Comparison of ENCODE assay signal across 9 cellular contexts in the genomic region with DNA sequence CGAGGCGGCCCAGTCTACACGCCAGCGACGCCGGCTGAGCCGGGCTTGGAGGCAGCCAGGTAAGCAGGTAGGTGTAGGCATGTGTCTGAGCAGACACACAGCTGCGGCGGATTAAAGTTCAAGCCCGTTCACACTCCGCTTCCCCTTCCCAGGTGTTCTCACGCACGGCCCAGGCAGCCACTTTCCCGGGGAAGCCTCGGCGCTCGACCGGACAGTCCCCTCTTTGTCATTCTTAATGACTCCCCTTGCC. TPM values are rescaled to one million over a fixed set of nuclear protein-coding genes. Genes with fewer than 3 reads are reported as not detected.
DNase-seq lines count a peak whose midpoint lies in the region; ATAC-seq, FAIRE-seq and TF ChIP-seq lines count a peak whose summit lies in the region.
"Had no signal": no experiment of that assay in that cellular context is flagged by ENCODE, and none has a peak within 500 bp of the region (broad histone marks: within the 10 kb centered on the region; RNA-seq: fewer than 3 reads in every experiment).

No MANE protein-coding gene starts in this region.

- H2AFZ ChIP-seq in KMS-11 (ENCODE audit: low read depth) = peak overlapping the region; percentile 96

- H3K4me2 ChIP-seq in KMS-11 = peak overlapping the region; percentile 75

- ATAC-seq in stimulated activated memory B cell treated with anti-CD40 and anti-IgM and Interleukin-4, amounts not matched to agents 10 μg/mL and 1 μg/mL and 100 μg/mL, for 72 hours = peak; percentile 59
- no peak for ATAC-seq in HG03354 (IDR thresholded peaks at IDR 0.05; ENCODE audit: poor library complexity, severe bottlenecking, unreplicated experiment)

- FAIRE-seq in GM12892 (lab: Jason Lieb, UNC) = no peak
- FAIRE-seq: G401.6 had no signal

- peak overlapping the region; percentile 64; the same call in 1 of the 2 replicates for H3K9ac ChIP-seq in KMS-11

- no peak overlapping the region for H3K27ac Mint-ChIP-seq in activated naive CD8-positive, alpha-beta T cell treated with anti-CD3 and anti-CD28 coated beads for 36 hours
- peak overlapping the region; percentile 62 to 89 (median 79) for H3K27ac Mint-ChIP-seq in immature natural killer cell
- peak overlapping the region; percentile 48 for H3K27ac Mint-ChIP-seq in stimulated activated memory B cell treated with anti-CD40 and anti-IgM and Interleukin-4, amounts not matched to agents 10 μg/mL and 1 μg/mL and 100 μg/mL, for 72 hours

- no peaks in the 10 kb centered on the region for H3K36me3 ChIP-seq in KMS-11 (ENCODE audit: insufficient read depth)

- no peak for TF ChIP-seq CTCF in KMS-11 (conservative IDR thresholded peaks at IDR 0.05; ENCODE audit: low read depth, low read length)

- no peaks in the 10 kb centered on the region for H3K79me2 ChIP-seq in KMS-11 (ENCODE audit: insufficient read depth, low read depth)

- peak overlapping the region; percentile 41; the same call in 1 of the 2 replicates for H3K27ac ChIP-seq in KMS-11

- DNase-seq in NCI-H82 (lab: John Stamatoyannopoulos, UW) (peak; percentile 62), NCI-H82 treated with DMSO at 0.1 percent for 48 hours (lab: John Stamatoyannopoulos, UW; ENCODE audit: unreplicated experiment) (no peak), immature natural killer cell (no peak), GM12892 (ENCODE audit: insufficient read length) (no peak)
- DNase-seq in activated naive CD8-positive, alpha-beta T cell treated with anti-CD3 and anti-CD28 coated beads for 36 hours = no peak

- peak overlapping the region; percentile 41 for H3K4me3 ChIP-seq in KMS-11 (IDR thresholded peaks at IDR 0.05; ENCODE audit: insufficient read depth, low read depth, low read length)

- no peak for TF ChIP-seq POLR2A in GM12892 (IDR thresholded peaks at IDR 0.05; ENCODE audit: low read depth, low read length)

- no peaks in the 10 kb centered on the region for H3K27me3 ChIP-seq in KMS-11 (ENCODE audit: insufficient read depth, low read depth)

- no peaks in the 10 kb centered on the region for H3K36me3 Mint-ChIP-seq in activated naive CD8-positive, alpha-beta T cell treated with anti-CD3 and anti-CD28 coated beads for 36 hours
- no peaks in the 10 kb centered on the region for H3K36me3 Mint-ChIP-seq in immature natural killer cell
- H3K36me3 Mint-ChIP-seq in stimulated activated memory B cell treated with anti-CD40 and anti-IgM and Interleukin-4, amounts not matched to agents 10 μg/mL and 1 μg/mL and 100 μg/mL, for 72 hours = no peaks in the 10 kb centered on the region

- H3K4me1 ChIP-seq in KMS-11 (ENCODE audit: low read depth, poor library complexity, severe bottlenecking) = peaks cover 36% of the 10 kb centered on the region

- H3K27me3 Mint-ChIP-seq in activated naive CD8-positive, alpha-beta T cell treated with anti-CD3 and anti-CD28 coated beads for 36 hours = peaks cover 33% of the 10 kb centered on the region
- peaks cover 4 to 15% (median 7%) of the 10 kb centered on the region in 3 donors for H3K27me3 Mint-ChIP-seq in immature natural killer cell (ENCODE audit: low read depth in 3 of 3)
- peaks cover 64% of the 10 kb centered on the region for H3K27me3 Mint-ChIP-seq in stimulated activated memory B cell treated with anti-CD40 and anti-IgM and Interleukin-4, amounts not matched to agents 10 μg/mL and 1 μg/mL and 100 μg/mL, for 72 hours

- no peaks in the 10 kb centered on the region for H3K9me3 Mint-ChIP-seq in activated naive CD8-positive, alpha-beta T cell treated with anti-CD3 and anti-CD28 coated beads for 36 hours
- no peaks in the 10 kb centered on the region for H3K9me3 Mint-ChIP-seq in immature natural killer cell
- no peaks in the 10 kb centered on the region for H3K9me3 Mint-ChIP-seq in stimulated activated memory B cell treated with anti-CD40 and anti-IgM and Interleukin-4, amounts not matched to agents 10 μg/mL and 1 μg/mL and 100 μg/mL, for 72 hours

- H4K20me1 ChIP-seq in KMS-11 (ENCODE audit: insufficient read depth) = no peaks in the 10 kb centered on the region

- H3K4me1 Mint-ChIP-seq in activated naive CD8-positive, alpha-beta T cell treated with anti-CD3 and anti-CD28 coated beads for 36 hours = peaks cover 25% of the 10 kb centered on the region
- H3K4me1 Mint-ChIP-seq in immature natural killer cell = peaks cover 35 to 44% of the 10 kb centered on the region in 2 donors
- peaks cover 16% of the 10 kb centered on the region for H3K4me1 Mint-ChIP-seq in stimulated activated memory B cell treated with anti-CD40 and anti-IgM and Interleukin-4, amounts not matched to agents 10 μg/mL and 1 μg/mL and 100 μg/mL, for 72 hours

- peak overlapping the region; percentile 78 for H3K4me3 Mint-ChIP-seq in activated naive CD8-positive, alpha-beta T cell treated with anti-CD3 and anti-CD28 coated beads for 36 hours
- H3K4me3 Mint-ChIP-seq in immature natural killer cell = peak overlapping the region; percentile 89 to 96 (median 89)
- peak overlapping the region; percentile 79 for H3K4me3 Mint-ChIP-seq in stimulated activated memory B cell treated with anti-CD40 and anti-IgM and Interleukin-4, amounts not matched to agents 10 μg/mL and 1 μg/mL and 100 μg/mL, for 72 hours

RNA-seq across cellular contexts. Expression of a gene that starts 0.4 kb away (rescaled TPM):
- under 1 TPM; 0.06 to 0.25 TPM for total RNA-seq in activated naive CD8-positive, alpha-beta T cell treated with anti-CD3 and anti-CD28 coated beads for 36 hours
- 1 to 10 TPM; 2.1 to 5.5 (median 2.6) TPM for polyA plus RNA-seq in immature natural killer cell
- polyA plus RNA-seq in GM12892 (2012; ENCODE audit: missing spikeins) = not detected
